ENCODE assay signal across 1 cellular context in the genomic region with DNA sequence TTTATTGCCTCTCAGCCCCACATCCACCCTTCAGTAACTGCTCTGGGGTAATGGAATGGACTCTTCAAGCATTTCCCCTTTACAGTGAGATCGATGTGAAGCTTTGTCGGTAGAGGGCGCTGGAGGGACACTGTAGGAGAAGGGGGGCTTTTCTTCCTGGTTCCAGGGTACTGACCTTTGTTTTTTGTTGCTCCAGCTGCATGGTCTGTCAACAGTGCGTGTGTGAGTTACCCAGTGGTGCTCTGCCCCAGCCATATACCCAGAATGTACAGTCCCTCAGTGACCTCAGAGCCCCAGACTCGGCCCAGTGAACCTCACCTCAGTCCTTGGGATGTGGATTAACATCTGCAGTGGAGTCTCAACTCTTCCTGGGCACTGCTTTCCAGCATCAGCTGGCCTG.
A peak's percentile ranks its signal among the peaks of the same experiment; 100 is the strongest.
TF ChIP-seq lines count a peak whose summit lies in the region.

No MANE protein-coding gene starts in this region.

TF ChIP-seq in HepG2, 621 proteins besides CTCF, POLR2A, EP300 and RAD21 (continued from another document and continues in another):
- TF ChIP-seq, protein P1, sequence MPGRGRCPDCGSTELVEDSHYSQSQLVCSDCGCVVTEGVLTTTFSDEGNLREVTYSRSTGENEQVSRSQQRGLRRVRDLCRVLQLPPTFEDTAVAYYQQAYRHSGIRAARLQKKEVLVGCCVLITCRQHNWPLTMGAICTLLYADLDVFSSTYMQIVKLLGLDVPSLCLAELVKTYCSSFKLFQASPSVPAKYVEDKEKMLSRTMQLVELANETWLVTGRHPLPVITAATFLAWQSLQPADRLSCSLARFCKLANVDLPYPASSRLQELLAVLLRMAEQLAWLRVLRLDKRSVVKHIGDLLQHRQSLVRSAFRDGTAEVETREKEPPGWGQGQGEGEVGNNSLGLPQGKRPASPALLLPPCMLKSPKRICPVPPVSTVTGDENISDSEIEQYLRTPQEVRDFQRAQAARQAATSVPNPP (CRISPR knock-in tag; IDR thresholded peaks at IDR 0.05), result 0 out of 2 replicates have a peak, but pooled peaks have one; percentile 31
- TF ChIP-seq, protein P2, sequence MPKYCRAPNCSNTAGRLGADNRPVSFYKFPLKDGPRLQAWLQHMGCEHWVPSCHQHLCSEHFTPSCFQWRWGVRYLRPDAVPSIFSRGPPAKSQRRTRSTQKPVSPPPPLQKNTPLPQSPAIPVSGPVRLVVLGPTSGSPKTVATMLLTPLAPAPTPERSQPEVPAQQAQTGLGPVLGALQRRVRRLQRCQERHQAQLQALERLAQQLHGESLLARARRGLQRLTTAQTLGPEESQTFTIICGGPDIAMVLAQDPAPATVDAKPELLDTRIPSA (CRISPR knock-in tag; IDR thresholded peaks at IDR 0.05; ENCODE audit: borderline replicate concordance), result no peak
- TF ChIP-seq SYNCRIP (IDR thresholded peaks at IDR 0.05; ENCODE audit: insufficient read depth, low read depth, low read length) (no peak), NFATC3 (CRISPR knock-in tag; IDR thresholded peaks at IDR 0.05) (no peak), ETV5 (CRISPR knock-in tag; IDR thresholded peaks at IDR 0.05; ENCODE audit: borderline replicate concordance) (no peak), ZNF501 (CRISPR knock-in tag; IDR thresholded peaks at IDR 0.05) (0 out of 2 replicates have a peak, but pooled peaks have one; percentile 32), SMC3 (IDR thresholded peaks at IDR 0.05; ENCODE audit: low read length) (peak; percentile 68), ZNF431 (CRISPR knock-in tag; IDR thresholded peaks at IDR 0.05; ENCODE audit: borderline replicate concordance, low read depth) (no peak), KLF13 (CRISPR knock-in tag; IDR thresholded peaks at IDR 0.05) (no peak), GATAD2A (CRISPR knock-in tag; IDR thresholded peaks at IDR 0.05) (no peak), KLF16 (CRISPR knock-in tag; IDR thresholded peaks at IDR 0.05) (no peak), ZNF629 (CRISPR knock-in tag; conservative IDR thresholded peaks at IDR 0.05) (no peak), PHF21A (CRISPR knock-in tag; IDR thresholded peaks at IDR 0.05) (no peak), ZNF292 (CRISPR knock-in tag; IDR thresholded peaks at IDR 0.05; ENCODE audit: borderline replicate concordance, low read depth) (no peak), U2AF1 (optimal IDR thresholded peaks at IDR 0.05; ENCODE audit: low read depth, low read length) (no peak), SMAD9 (CRISPR knock-in tag; IDR thresholded peaks at IDR 0.05) (no peak), XRCC5 (optimal IDR thresholded peaks at IDR 0.05; ENCODE audit: low read length) (peak; percentile 40), ZNF205 (CRISPR knock-in tag; IDR thresholded peaks at IDR 0.05) (no peak), POLR2AphosphoS2 (IDR thresholded peaks at IDR 0.05; ENCODE audit: low read depth, low read length) (no peak), RAD51 (IDR thresholded peaks at IDR 0.05; ENCODE audit: borderline replicate concordance) (no peak), MBD4 (IDR thresholded peaks at IDR 0.05; ENCODE audit: borderline replicate concordance, low read length) (no peak), ZNF720 (CRISPR knock-in tag; IDR thresholded peaks at IDR 0.05) (no peak), STAG1 (CRISPR knock-in tag; IDR thresholded peaks at IDR 0.05) (peak; percentile 73), XBP1 (CRISPR knock-in tag; IDR thresholded peaks at IDR 0.05) (no peak), ELF1 (CRISPR knock-in tag; IDR thresholded peaks at IDR 0.05) (peak; percentile 34; the same call in 1 of the 2 replicates), SP1 (IDR thresholded peaks at IDR 0.05) (no peak), SP1 (CRISPR knock-in tag; IDR thresholded peaks at IDR 0.05) (no peak), SMYD3 (CRISPR knock-in tag; IDR thresholded peaks at IDR 0.05) (no peak), NR2F1 (CRISPR knock-in tag; IDR thresholded peaks at IDR 0.05) (no peak), ZNF589 (CRISPR knock-in tag; conservative IDR thresholded peaks at IDR 0.05) (no peak)
- TF ChIP-seq, protein P3, sequence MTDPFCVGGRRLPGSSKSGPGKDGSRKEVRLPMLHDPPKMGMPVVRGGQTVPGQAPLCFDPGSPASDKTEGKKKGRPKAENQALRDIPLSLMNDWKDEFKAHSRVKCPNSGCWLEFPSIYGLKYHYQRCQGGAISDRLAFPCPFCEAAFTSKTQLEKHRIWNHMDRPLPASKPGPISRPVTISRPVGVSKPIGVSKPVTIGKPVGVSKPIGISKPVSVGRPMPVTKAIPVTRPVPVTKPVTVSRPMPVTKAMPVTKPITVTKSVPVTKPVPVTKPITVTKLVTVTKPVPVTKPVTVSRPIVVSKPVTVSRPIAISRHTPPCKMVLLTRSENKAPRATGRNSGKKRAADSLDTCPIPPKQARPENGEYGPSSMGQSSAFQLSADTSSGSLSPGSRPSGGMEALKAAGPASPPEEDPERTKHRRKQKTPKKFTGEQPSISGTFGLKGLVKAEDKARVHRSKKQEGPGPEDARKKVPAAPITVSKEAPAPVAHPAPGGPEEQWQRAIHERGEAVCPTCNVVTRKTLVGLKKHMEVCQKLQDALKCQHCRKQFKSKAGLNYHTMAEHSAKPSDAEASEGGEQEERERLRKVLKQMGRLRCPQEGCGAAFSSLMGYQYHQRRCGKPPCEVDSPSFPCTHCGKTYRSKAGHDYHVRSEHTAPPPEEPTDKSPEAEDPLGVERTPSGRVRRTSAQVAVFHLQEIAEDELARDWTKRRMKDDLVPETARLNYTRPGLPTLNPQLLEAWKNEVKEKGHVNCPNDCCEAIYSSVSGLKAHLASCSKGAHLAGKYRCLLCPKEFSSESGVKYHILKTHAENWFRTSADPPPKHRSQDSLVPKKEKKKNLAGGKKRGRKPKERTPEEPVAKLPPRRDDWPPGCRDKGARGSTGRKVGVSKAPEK (CRISPR knock-in tag; IDR thresholded peaks at IDR 0.05; ENCODE audit: borderline replicate concordance), result no peak
- TF ChIP-seq, protein P4, sequence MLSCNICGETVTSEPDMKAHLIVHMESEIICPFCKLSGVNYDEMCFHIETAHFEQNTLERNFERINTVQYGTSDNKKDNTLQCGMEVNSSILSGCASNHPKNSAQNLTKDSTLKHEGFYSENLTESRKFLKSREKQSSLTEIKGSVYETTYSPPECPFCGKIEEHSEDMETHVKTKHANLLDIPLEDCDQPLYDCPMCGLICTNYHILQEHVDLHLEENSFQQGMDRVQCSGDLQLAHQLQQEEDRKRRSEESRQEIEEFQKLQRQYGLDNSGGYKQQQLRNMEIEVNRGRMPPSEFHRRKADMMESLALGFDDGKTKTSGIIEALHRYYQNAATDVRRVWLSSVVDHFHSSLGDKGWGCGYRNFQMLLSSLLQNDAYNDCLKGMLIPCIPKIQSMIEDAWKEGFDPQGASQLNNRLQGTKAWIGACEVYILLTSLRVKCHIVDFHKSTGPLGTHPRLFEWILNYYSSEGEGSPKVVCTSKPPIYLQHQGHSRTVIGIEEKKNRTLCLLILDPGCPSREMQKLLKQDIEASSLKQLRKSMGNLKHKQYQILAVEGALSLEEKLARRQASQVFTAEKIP (CRISPR knock-in tag; IDR thresholded peaks at IDR 0.05; ENCODE audit: borderline replicate concordance), result no peak
- TF ChIP-seq, protein P5, sequence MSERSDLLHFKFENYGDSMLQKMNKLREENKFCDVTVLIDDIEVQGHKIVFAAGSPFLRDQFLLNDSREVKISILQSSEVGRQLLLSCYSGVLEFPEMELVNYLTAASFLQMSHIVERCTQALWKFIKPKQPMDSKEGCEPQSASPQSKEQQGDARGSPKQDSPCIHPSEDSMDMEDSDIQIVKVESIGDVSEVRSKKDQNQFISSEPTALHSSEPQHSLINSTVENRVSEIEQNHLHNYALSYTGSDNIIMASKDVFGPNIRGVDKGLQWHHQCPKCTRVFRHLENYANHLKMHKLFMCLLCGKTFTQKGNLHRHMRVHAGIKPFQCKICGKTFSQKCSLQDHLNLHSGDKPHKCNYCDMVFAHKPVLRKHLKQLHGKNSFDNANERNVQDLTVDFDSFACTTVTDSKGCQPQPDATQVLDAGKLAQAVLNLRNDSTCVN (CRISPR knock-in tag; IDR thresholded peaks at IDR 0.05; ENCODE audit: borderline replicate concordance), result no peak
- TF ChIP-seq, protein P6, sequence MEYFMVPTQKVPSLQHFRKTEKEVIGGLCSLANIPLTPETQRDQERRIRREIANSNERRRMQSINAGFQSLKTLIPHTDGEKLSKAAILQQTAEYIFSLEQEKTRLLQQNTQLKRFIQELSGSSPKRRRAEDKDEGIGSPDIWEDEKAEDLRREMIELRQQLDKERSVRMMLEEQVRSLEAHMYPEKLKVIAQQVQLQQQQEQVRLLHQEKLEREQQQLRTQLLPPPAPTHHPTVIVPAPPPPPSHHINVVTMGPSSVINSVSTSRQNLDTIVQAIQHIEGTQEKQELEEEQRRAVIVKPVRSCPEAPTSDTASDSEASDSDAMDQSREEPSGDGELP (IDR thresholded peaks at IDR 0.05; ENCODE audit: borderline replicate concordance, low read depth), result peak; percentile 80
- TF ChIP-seq, protein P7, sequence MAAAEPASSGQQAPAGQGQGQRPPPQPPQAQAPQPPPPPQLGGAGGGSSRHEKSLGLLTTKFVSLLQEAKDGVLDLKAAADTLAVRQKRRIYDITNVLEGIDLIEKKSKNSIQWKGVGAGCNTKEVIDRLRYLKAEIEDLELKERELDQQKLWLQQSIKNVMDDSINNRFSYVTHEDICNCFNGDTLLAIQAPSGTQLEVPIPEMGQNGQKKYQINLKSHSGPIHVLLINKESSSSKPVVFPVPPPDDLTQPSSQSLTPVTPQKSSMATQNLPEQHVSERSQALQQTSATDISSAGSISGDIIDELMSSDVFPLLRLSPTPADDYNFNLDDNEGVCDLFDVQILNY (CRISPR knock-in tag; conservative IDR thresholded peaks at IDR 0.05), result no peak
- TF ChIP-seq, protein P8, sequence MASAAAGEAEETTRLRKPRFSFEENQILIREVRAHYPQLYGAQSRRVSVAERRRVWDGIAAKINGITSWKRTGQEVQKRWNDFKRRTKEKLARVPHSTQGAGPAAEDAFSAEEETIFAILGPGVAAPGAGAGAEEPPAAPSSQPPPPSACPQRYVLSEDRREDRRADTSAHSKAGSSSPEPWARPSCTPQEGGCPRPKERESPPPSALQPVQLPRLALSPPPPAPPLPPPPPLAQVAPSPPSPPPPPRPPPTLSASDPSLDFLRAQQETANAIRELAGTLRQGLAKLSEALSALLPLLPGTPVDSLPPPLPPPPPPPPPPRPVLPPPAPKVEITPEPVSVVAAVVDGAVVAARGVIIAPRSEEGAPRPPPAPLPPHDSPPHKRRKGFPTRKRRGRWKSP (CRISPR knock-in tag; IDR thresholded peaks at IDR 0.05), result no peak
- TF ChIP-seq, protein P9, sequence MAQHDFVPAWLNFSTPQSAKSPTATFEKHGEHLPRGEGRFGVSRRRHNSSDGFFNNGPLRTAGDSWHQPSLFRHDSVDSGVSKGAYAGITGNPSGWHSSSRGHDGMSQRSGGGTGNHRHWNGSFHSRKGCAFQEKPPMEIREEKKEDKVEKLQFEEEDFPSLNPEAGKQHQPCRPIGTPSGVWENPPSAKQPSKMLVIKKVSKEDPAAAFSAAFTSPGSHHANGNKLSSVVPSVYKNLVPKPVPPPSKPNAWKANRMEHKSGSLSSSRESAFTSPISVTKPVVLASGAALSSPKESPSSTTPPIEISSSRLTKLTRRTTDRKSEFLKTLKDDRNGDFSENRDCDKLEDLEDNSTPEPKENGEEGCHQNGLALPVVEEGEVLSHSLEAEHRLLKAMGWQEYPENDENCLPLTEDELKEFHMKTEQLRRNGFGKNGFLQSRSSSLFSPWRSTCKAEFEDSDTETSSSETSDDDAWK (CRISPR knock-in tag; IDR thresholded peaks at IDR 0.05), result no peak
- TF ChIP-seq, protein P10, sequence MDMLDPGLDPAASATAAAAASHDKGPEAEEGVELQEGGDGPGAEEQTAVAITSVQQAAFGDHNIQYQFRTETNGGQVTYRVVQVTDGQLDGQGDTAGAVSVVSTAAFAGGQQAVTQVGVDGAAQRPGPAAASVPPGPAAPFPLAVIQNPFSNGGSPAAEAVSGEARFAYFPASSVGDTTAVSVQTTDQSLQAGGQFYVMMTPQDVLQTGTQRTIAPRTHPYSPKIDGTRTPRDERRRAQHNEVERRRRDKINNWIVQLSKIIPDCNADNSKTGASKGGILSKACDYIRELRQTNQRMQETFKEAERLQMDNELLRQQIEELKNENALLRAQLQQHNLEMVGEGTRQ (IDR thresholded peaks at IDR 0.05; ENCODE audit: low read depth, low read length), result no peak
- TF ChIP-seq, protein P10 (CRISPR knock-in tag; IDR thresholded peaks at IDR 0.05; ENCODE audit: borderline replicate concordance), result no peak
- TF ChIP-seq, protein P11, sequence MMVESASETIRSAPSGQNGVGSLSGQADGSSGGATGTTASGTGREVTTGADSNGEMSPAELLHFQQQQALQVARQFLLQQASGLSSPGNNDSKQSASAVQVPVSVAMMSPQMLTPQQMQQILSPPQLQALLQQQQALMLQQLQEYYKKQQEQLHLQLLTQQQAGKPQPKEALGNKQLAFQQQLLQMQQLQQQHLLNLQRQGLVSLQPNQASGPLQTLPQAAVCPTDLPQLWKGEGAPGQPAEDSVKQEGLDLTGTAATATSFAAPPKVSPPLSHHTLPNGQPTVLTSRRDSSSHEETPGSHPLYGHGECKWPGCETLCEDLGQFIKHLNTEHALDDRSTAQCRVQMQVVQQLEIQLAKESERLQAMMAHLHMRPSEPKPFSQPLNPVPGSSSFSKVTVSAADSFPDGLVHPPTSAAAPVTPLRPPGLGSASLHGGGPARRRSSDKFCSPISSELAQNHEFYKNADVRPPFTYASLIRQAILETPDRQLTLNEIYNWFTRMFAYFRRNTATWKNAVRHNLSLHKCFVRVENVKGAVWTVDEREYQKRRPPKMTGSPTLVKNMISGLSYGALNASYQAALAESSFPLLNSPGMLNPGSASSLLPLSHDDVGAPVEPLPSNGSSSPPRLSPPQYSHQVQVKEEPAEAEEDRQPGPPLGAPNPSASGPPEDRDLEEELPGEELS (CRISPR knock-in tag; IDR thresholded peaks at IDR 0.05), result peak; percentile 62
